Comparison of ENCODE assay signal across 7 cellular contexts in the genomic region with DNA sequence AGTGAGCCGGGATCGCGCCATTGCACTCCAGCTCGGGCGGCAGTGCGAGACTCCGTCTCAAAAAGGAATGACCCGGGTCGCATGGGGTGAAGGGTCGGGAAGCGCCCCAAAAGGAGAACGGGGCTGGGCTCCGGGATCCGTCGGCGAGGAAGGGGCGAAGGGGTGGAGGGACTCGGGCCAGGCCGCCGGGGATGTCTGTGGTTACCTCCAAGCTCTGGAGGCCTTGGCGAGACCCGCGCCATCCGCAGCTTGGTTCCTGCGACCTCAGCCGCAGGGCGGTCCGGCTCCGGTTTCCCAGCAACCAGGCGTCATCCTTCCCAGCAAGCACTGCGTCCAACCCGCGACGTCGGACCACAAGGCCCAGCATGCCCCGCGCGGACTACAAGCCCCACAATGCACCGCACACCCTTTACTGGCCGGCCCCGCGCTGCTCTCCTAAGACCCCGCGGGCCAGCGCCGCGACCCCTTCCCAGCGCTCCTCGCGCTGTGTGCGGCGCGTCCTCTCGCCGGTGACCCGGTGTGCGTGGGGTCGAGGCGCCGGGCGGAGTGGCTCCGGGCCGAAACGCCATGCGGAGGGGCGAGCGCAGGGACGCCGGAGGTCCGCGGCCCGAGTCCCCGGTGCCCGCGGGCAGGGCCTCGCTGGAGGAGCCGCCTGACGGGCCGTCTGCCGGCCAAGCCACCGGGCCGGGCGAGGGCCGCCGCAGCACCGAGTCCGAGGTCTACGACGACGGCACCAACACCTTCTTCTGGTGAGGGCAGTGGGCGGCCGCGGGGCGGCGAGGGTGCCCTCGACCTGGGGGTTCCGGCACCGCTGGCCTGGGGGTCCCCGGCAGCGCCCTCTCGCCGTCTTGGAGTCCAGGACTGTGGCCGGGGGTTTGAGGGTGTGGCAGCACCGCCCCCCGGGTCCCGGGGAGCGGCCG. TPM values are rescaled to one million over a fixed set of nuclear protein-coding genes. Genes with fewer than 3 reads are reported as not detected.
A peak's percentile ranks its signal among the peaks of the same experiment; 100 is the strongest.
DNase-seq lines count a peak whose midpoint lies in the region; ATAC-seq and TF ChIP-seq lines count a peak whose summit lies in the region.

A gene (plus strand): TSS at position 391 of the 920 bp plus-strand sequence. CDS start 177 bp downstream, at position 568.

- H3K4me1 ChIP-seq in ascending aorta, result peaks cover 7 to 20% of the 10 kb centered on the region in 2 donors
- peaks cover 32% of the 10 kb centered on the region for H3K4me1 ChIP-seq in hepatocyte (ENCODE audit: insufficient read depth)

- H3K79me2 ChIP-seq in hepatocyte, result peaks cover 53% of the 10 kb centered on the region

- H3K4me3 ChIP-seq in ascending aorta, result peak within 1 kb of the TSS; percentile 94 to 98
- H3K4me3 ChIP-seq in hepatocyte, result peak within 1 kb of the TSS; percentile 93

- TF ChIP-seq CTCF in ascending aorta (IDR thresholded peaks at IDR 0.05) (no peak), hepatocyte (IDR thresholded peaks at IDR 0.05; ENCODE audit: poor library complexity) (no peak)

- H3K27ac ChIP-seq in ascending aorta (peak within 1 kb of the TSS; percentile 79 to 85), hepatocyte (peak within 1 kb of the TSS; percentile 91)

- H3K27ac Mint-ChIP-seq in T-helper 2 cell treated with Interferon-gamma antibody and Interleukin-4, amounts not matched to agents 5 μg/mL and 100 μg/mL, for 36 hours, result peak within 1 kb of the TSS; percentile 99

- peak within 1 kb of the TSS; percentile 87 for H3K4me2 ChIP-seq in hepatocyte

- H3K27me3 ChIP-seq in ascending aorta (no peaks in the 10 kb centered on the region), hepatocyte (no peaks in the 10 kb centered on the region)

- intact Hi-C loops in ascending aorta (cut with DNase I), result loop anchor here (1.0 to 5.0 kb wide), 7 partner anchors 19 to 243 kb away; a partner anchor contains a TSS

- no peaks in the 10 kb centered on the region for H3K27me3 Mint-ChIP-seq in T-helper 2 cell treated with Interferon-gamma antibody and Interleukin-4, amounts not matched to agents 5 μg/mL and 100 μg/mL, for 36 hours (ENCODE audit: low read depth)

- WGBS in hepatocyte (ENCODE audit: low lambda C conversion rate, missing lambda C conversion rate), result 3% methylated on average over 80 of the region's 108 CpGs

- ATAC-seq in GM18502 (IDR thresholded peaks at IDR 0.05; ENCODE audit: poor library complexity, unreplicated experiment) (peak; percentile 79), HG02970 (IDR thresholded peaks at IDR 0.05; ENCODE audit: low FRiP score, unreplicated experiment) (peak; percentile 61)

- no peaks in the 10 kb centered on the region for H3K9me2 ChIP-seq in hepatocyte (replicated peaks; ENCODE audit: insufficient read depth)

- peak within 1 kb of the TSS; percentile 67 for H2AFZ ChIP-seq in hepatocyte

- peaks cover 14% of the 10 kb centered on the region for H3K36me3 Mint-ChIP-seq in T-helper 2 cell treated with Interferon-gamma antibody and Interleukin-4, amounts not matched to agents 5 μg/mL and 100 μg/mL, for 36 hours (ENCODE audit: low read depth)

- H3K9me3 ChIP-seq in ascending aorta (no peaks in the 10 kb centered on the region), hepatocyte (ENCODE audit: low read depth) (no peaks in the 10 kb centered on the region)

- H3K36me3 ChIP-seq in ascending aorta (peaks cover 5 to 18% of the 10 kb centered on the region in 2 donors), hepatocyte (replicated peaks; ENCODE audit: insufficient read depth, low read depth) (no peaks in the 10 kb centered on the region)

- no peaks in the 10 kb centered on the region for H3K9me3 Mint-ChIP-seq in T-helper 2 cell treated with Interferon-gamma antibody and Interleukin-4, amounts not matched to agents 5 μg/mL and 100 μg/mL, for 36 hours

- peak within 1 kb of the TSS; percentile 100 for H3K4me3 Mint-ChIP-seq in T-helper 2 cell treated with Interferon-gamma antibody and Interleukin-4, amounts not matched to agents 5 μg/mL and 100 μg/mL, for 36 hours

- peaks cover 11% of the 10 kb centered on the region for H3K4me1 Mint-ChIP-seq in T-helper 2 cell treated with Interferon-gamma antibody and Interleukin-4, amounts not matched to agents 5 μg/mL and 100 μg/mL, for 36 hours (ENCODE audit: low read depth)

- DNase-seq in NCI-H1930 (lab: John Stamatoyannopoulos, UW) (peak; percentile 99), ascending aorta (ENCODE audit: low spot score in 2 of 2) (peak; percentile 84 to 98), hepatocyte (ENCODE audit: low spot score) (peak; percentile 98), retina (peak; percentile 99)
- DNase-seq in T-helper 2 cell treated with Interferon-gamma antibody and Interleukin-4, amounts not matched to agents 5 μg/mL and 100 μg/mL, for 36 hours (ENCODE audit: low spot score), result peak; percentile 95

- peaks cover 6% of the 10 kb centered on the region for H4K20me1 ChIP-seq in hepatocyte (ENCODE audit: insufficient read depth, poor library complexity, severe bottlenecking)

RNA-seq across cellular contexts. Expression of the gene that starts here (rescaled TPM):
- 185 TPM for total RNA-seq in ascending aorta
- 29.7 and 31.5 TPM in 2 replicates for total RNA-seq in hepatocyte
- polyA plus RNA-seq in hepatocyte, result 50.6 and 50.8 TPM in 2 replicates

Comparison
In these comparisons a context has a peak if more than half of its experiments do, and no peak if none do; other contexts are left out.
1. Peak in every context shown above with its lines: DNase-seq, ATAC-seq, H3K4me3 ChIP-seq and H3K27ac ChIP-seq.